18 cellular contexts compared by ENCODE assay signal in genomic region chr7:156438011-156438410, GRCh38.
"Had no signal": no experiment of that assay in that cellular context is flagged by ENCODE, and none has a peak within 500 bp of the region (broad histone marks: within the 10 kb centered on the region; RNA-seq: fewer than 3 reads in every experiment).

No MANE protein-coding gene starts in this region.

- H3K36me3 ChIP-seq: gastroesophageal sphincter, left ventricle myocardium inferior, neutrophil, right lobe of liver, tibial artery, upper lobe of left lung, uterus had no signal

- H3K36me3 Mint-ChIP-seq: immature natural killer cell; naive thymus-derived CD8-positive, alpha-beta T cell; stimulated activated memory B cell treated with anti-CD40 and anti-IgM and Interleukin-4, amounts not matched to agents 10 μg/mL and 1 μg/mL and 100 μg/mL, for 72 hours had no signal

- H3K4me1 Mint-ChIP-seq: immature natural killer cell; stimulated activated memory B cell treated with anti-CD40 and anti-IgM and Interleukin-4, amounts not matched to agents 10 μg/mL and 1 μg/mL and 100 μg/mL, for 72 hours had no signal

- DNase-seq: effector memory CD4-positive, alpha-beta T cell; immature natural killer cell; left ventricle myocardium inferior; mesendoderm; naive thymus-derived CD8-positive, alpha-beta T cell; psoas muscle; retina; right lobe of liver; stimulated activated CD4-positive, alpha-beta T cell treated with anti-CD3 and anti-CD28 coated beads, Interleukin-4, amount 100 ng/mL, for 1 hour; tibial artery; upper lobe of left lung; uterus had no signal

- H3K27ac ChIP-seq: gastroesophageal sphincter, left ventricle myocardium inferior, neutrophil, psoas muscle, right lobe of liver, tibial artery, upper lobe of left lung, uterus had no signal

- H3K4me1 ChIP-seq: gastroesophageal sphincter, left ventricle myocardium inferior, psoas muscle, right lobe of liver, tibial artery, upper lobe of left lung, uterus had no signal

- H3K27me3 ChIP-seq: right lobe of liver, upper lobe of left lung, uterus had no signal

- ATAC-seq: esophagus mucosa; gastroesophageal sphincter; naive thymus-derived CD8-positive, alpha-beta T cell; psoas muscle; right lobe of liver; stimulated activated memory B cell treated with anti-CD40 and anti-IgM and Interleukin-4, amounts not matched to agents 10 μg/mL and 1 μg/mL and 100 μg/mL, for 72 hours had no signal

- H3K4me3 ChIP-seq: gastroesophageal sphincter, left ventricle myocardium inferior, lung, psoas muscle, right lobe of liver, tibial artery, upper lobe of left lung, uterus had no signal

- H3K27ac Mint-ChIP-seq: immature natural killer cell; naive thymus-derived CD8-positive, alpha-beta T cell; stimulated activated memory B cell treated with anti-CD40 and anti-IgM and Interleukin-4, amounts not matched to agents 10 μg/mL and 1 μg/mL and 100 μg/mL, for 72 hours; stimulated activated naive CD8-positive, alpha-beta T cell treated with anti-CD3 and anti-CD28 coated beads, Interleukin-15, Interleukin-2, amounts not matched to agents 100 ng/mL and 50 ng/mL, for 24 hours had no signal

- H3K9me3 Mint-ChIP-seq: naive thymus-derived CD8-positive, alpha-beta T cell; stimulated activated memory B cell treated with anti-CD40 and anti-IgM and Interleukin-4, amounts not matched to agents 10 μg/mL and 1 μg/mL and 100 μg/mL, for 72 hours; stimulated activated naive CD8-positive, alpha-beta T cell treated with anti-CD3 and anti-CD28 coated beads, Interleukin-15, Interleukin-2, amounts not matched to agents 100 ng/mL and 50 ng/mL, for 24 hours had no signal

- H3K9me3 ChIP-seq: gastroesophageal sphincter, left ventricle myocardium inferior, neutrophil, psoas muscle, right lobe of liver, tibial artery, upper lobe of left lung, uterus had no signal

- H3K4me3 Mint-ChIP-seq: immature natural killer cell; naive thymus-derived CD8-positive, alpha-beta T cell; stimulated activated memory B cell treated with anti-CD40 and anti-IgM and Interleukin-4, amounts not matched to agents 10 μg/mL and 1 μg/mL and 100 μg/mL, for 72 hours; stimulated activated naive CD8-positive, alpha-beta T cell treated with anti-CD3 and anti-CD28 coated beads, Interleukin-15, Interleukin-2, amounts not matched to agents 100 ng/mL and 50 ng/mL, for 24 hours had no signal
